ENCODE assay signal across 8 cellular contexts in the genomic region with DNA sequence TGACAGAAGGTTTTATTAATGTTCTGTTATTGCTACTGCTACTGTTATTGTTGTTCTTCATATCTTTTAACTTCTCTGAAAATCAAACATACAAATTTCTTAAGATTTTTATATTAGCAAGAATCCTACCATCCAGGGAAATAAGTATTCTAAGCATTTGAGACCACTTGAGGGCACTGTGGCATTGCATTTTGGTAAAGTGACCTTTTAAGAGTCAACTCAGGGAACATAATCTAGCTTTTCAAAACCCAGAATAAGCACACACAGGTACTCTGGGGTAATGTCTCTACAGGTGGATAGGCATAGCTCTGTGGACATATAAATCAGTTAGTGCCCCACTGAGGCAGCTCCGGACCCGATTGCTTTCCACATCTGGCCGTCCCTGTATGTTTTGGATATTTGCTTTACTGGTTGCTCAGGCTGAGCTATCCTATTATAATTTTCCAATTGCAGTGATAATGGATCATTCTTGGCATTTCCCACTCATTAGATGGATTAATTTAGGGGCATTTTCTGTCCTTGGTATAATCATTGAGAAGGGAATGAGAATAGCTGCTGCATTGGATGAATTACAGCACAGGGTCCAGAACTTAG.
A peak's percentile ranks its signal among the peaks of the same experiment; 100 is the strongest.
DNase-seq lines count a peak whose midpoint lies in the region; ATAC-seq and TF ChIP-seq lines count a peak whose summit lies in the region.

No MANE protein-coding gene starts in this region.

- in situ Hi-C loops in astrocyte of the spinal cord (cut with HindIII; ENCODE audit: low sequenced_read_pairs): no loop called here

- peak; percentile 38 for TF ChIP-seq CTCF in astrocyte of the spinal cord (IDR thresholded peaks at IDR 0.05; ENCODE audit: low read depth, low read length)

- DNase-seq in DMS153 treated with DMSO at 0.1 percent for 48 hours (lab: John Stamatoyannopoulos, UW; ENCODE audit: unreplicated experiment) (peak; percentile 53), NCI-H1105 treated with DMSO at 0.1 percent for 48 hours (lab: John Stamatoyannopoulos, UW) (peak; percentile 49), astrocyte of the spinal cord (ENCODE audit: low read depth, low spot score) (peak; percentile 56), kidney tubule cell (ENCODE audit: low spot score) (peak; percentile 45), KG1 (lab: John Stamatoyannopoulos, UW) (no peak)
- no peak for DNase-seq in activated CD8-positive, alpha-beta memory T cell treated with anti-CD3 and anti-CD28 coated beads for 24 hours

- no peak overlapping the region for H3K4me3 ChIP-seq in astrocyte of the spinal cord (ENCODE audit: low read depth, low read length)

- ATAC-seq in HG03469 (IDR thresholded peaks at IDR 0.05; ENCODE audit: unreplicated experiment): no peak
- no peak for ATAC-seq in GM19328 (IDR thresholded peaks at IDR 0.05; ENCODE audit: unreplicated experiment)

Comparison
In these comparisons a context has a peak if more than half of its experiments do, and no peak if none do; other contexts are left out.
1. DNase-seq: peak in DMS153 treated with DMSO at 0.1 percent for 48 hours (single experiment), NCI-H1105 treated with DMSO at 0.1 percent for 48 hours (single experiment), astrocyte of the spinal cord (single experiment) and kidney tubule cell (single experiment); none in activated CD8-positive, alpha-beta memory T cell treated with anti-CD3 and anti-CD28 coated beads for 24 hours (single experiment) and KG1 (single experiment).